8 cellular contexts compared by ENCODE assay signal in genomic region chr10:25080880-25081581, GRCh38.
DNase-seq lines count a peak whose midpoint lies in the region; ATAC-seq lines count a peak whose summit lies in the region.

No MANE protein-coding gene starts in this region.

- DNase-seq in ACHN (peak; percentile 69), NCI-H2107 treated with DMSO at 0.1 percent for 48 hours (lab: John Stamatoyannopoulos, UW; ENCODE audit: unreplicated experiment) (peak; percentile 59), UCSD-AML1 (lab: John Stamatoyannopoulos, UW; ENCODE audit: unreplicated experiment) (peak; percentile 69), brain pericyte (ENCODE audit: low read depth, low spot score) (peak; percentile 76), inferior parietal cortex (ENCODE audit: extremely low spot score) (peak; percentile 95)
- peak; percentile 73 for DNase-seq in stimulated activated CD4-positive, alpha-beta T cell treated with anti-CD3 and anti-CD28 coated beads, Interleukin-15, amount 100 ng/mL, for 24 hours

- in situ Hi-C loops in ACHN (cut with HindIII; ENCODE audit: low pct_ligation_motif_present, low pct_unique_long_range_greater_than_20kb, low sequenced_read_pairs), result no loop called here

- ATAC-seq in GM18858 (IDR thresholded peaks at IDR 0.05; ENCODE audit: unreplicated experiment) (peak; percentile 74), HG03064 (IDR thresholded peaks at IDR 0.05; ENCODE audit: low read depth, unreplicated experiment) (peak; percentile 78)

Comparison
In these comparisons a context has a peak if more than half of its experiments do, and no peak if none do; other contexts are left out.
1. Peak in every context shown above with its lines: DNase-seq and ATAC-seq.